In the genomic region with DNA sequence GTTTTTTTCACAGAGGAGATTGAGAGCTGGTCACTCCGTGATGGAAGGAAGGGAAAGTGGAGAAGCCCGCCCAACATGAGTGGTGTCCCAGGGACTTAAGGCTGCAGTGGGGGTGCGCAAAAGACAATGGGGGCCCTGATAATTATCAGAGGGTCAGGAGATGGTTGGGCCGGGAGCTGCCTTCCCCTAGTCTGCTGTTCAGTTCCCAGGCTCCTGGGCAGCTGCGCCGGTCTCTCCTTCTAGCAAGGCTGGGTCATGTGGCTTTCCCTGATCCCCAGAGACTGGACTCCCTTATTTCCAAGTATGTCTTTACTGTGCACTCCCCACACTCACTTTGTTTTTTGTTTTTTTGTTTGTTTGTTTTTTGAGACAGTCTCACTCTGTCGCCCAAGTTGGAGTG, we compare ENCODE assay signal across 33 cellular contexts. TPM values are rescaled to one million over a fixed set of nuclear protein-coding genes. Genes with fewer than 3 reads are reported as not detected.
"Had no signal": no experiment of that assay in that cellular context is flagged by ENCODE, and none has a peak within 500 bp of the region (broad histone marks: within the 10 kb centered on the region; RNA-seq: fewer than 3 reads in every experiment).

No MANE protein-coding gene starts in this region.

- H3K27me3 ChIP-seq: brain microvascular endothelial cell, ovary had no signal

- H3K4me3 Mint-ChIP-seq: activated CD8-positive, alpha-beta T cell treated with anti-CD3 and anti-CD28 coated beads for 36 hours; activated T-cell treated with anti-CD3 and anti-CD28 coated beads, Interleukin-2, amount 50 U/mL, for 4 hours; activated T-helper 17 cell treated with anti-CD3 and anti-CD28 coated beads, Interleukin-2, amount 50 U/mL, for 72 hours; memory B cell; natural killer cell had no signal

- H3K9me3 Mint-ChIP-seq: activated CD8-positive, alpha-beta T cell treated with anti-CD3 and anti-CD28 coated beads for 36 hours; activated T-cell treated with anti-CD3 and anti-CD28 coated beads, Interleukin-2, amount 50 U/mL, for 4 hours; activated T-helper 17 cell treated with anti-CD3 and anti-CD28 coated beads, Interleukin-2, amount 50 U/mL, for 72 hours; memory B cell; natural killer cell had no signal

- H3K27ac ChIP-seq: brain microvascular endothelial cell, neutrophil, ovary, prostate gland, thoracic aorta had no signal

- H3K27ac Mint-ChIP-seq: activated CD8-positive, alpha-beta T cell treated with anti-CD3 and anti-CD28 coated beads for 36 hours; activated T-helper 17 cell treated with anti-CD3 and anti-CD28 coated beads, Interleukin-2, amount 50 U/mL, for 72 hours; memory B cell had no signal

- H3K4me3 ChIP-seq: ovary, prostate gland, smooth muscle cell, thoracic aorta had no signal

- ATAC-seq: activated CD8-positive, alpha-beta T cell treated with anti-CD3 and anti-CD28 coated beads for 36 hours; activated T-cell treated with anti-CD3 and anti-CD28 coated beads, Interleukin-2, amount 50 U/mL, for 4 hours; activated T-helper 17 cell treated with anti-CD3 and anti-CD28 coated beads, Interleukin-2, amount 50 U/mL, for 72 hours; left colon; natural killer cell had no signal

- H3K27me3 Mint-ChIP-seq: activated CD8-positive, alpha-beta T cell treated with anti-CD3 and anti-CD28 coated beads for 36 hours; activated T-helper 17 cell treated with anti-CD3 and anti-CD28 coated beads, Interleukin-2, amount 50 U/mL, for 72 hours had no signal

- DNase-seq: activated CD4-positive, alpha-beta T cell treated with anti-CD3 and anti-CD28 coated beads for 1 hour; activated CD4-positive, alpha-beta T cell treated with anti-CD3 and anti-CD28 coated beads, Interleukin-2, amount 50 U/mL, for 1 hour; activated CD8-positive, alpha-beta T cell treated with anti-CD3 and anti-CD28 coated beads for 36 hours; activated gamma-delta T cell treated with Interleukin-2 at 50 U/mL for 16 hours; activated naive CD4-positive, alpha-beta T cell treated with anti-CD3 and anti-CD28 coated beads, Interleukin-2, amount 50 U/mL, for 16 hours; activated T-cell treated with anti-CD3 and anti-CD28 coated beads, Interleukin-2, amount 50 U/mL, for 4 hours; amniotic stem cell; brain microvascular endothelial cell; caudate nucleus; cortex of kidney; foreskin fibroblast; head of caudate nucleus; hippocampal formation; left colon; natural killer cell; ovary; retina; stimulated activated CD4-positive, alpha-beta T cell treated with anti-CD3 and anti-CD28 coated beads, Interleukin-15, amount 100 ng/mL, for 24 hours; stimulated activated CD4-positive, alpha-beta T cell treated with anti-CD3 and anti-CD28 coated beads, Interleukin-2, amount 100 ng/mL, for 24 hours; stimulated activated naive CD4-positive, alpha-beta T cell treated with Interleukin-2 at 50 U/mL for 16 hours; T-helper 2 cell; trophoblast cell had no signal

- H3K36me3 ChIP-seq: brain microvascular endothelial cell, neutrophil, ovary, prostate gland, thoracic aorta had no signal

- H3K36me3 Mint-ChIP-seq: memory B cell, natural killer cell had no signal

- H3K9me3 ChIP-seq: neutrophil, ovary, prostate gland, thoracic aorta had no signal

RNA-seq across cellular contexts. Expression of a gene that starts 16.2 kb away (rescaled TPM):
- total RNA-seq: activated T-cell treated with anti-CD3 and anti-CD28 coated beads, Interleukin-2, amount 50 U/mL, for 4 hours; activated T-helper 17 cell treated with anti-CD3 and anti-CD28 coated beads, Interleukin-2, amount 50 U/mL, for 72 hours had no signal

RNA-seq across cellular contexts. Expression of a gene that starts 18.6 kb away (rescaled TPM):
- total RNA-seq: activated CD8-positive, alpha-beta T cell treated with anti-CD3 and anti-CD28 coated beads for 36 hours; activated T-cell treated with anti-CD3 and anti-CD28 coated beads, Interleukin-2, amount 50 U/mL, for 4 hours; activated T-helper 17 cell treated with anti-CD3 and anti-CD28 coated beads, Interleukin-2, amount 50 U/mL, for 72 hours; endothelial cell of umbilical vein had no signal

RNA-seq across cellular contexts. Expression of a gene that starts 53.9 kb away (rescaled TPM):
- total RNA-seq: activated T-cell treated with anti-CD3 and anti-CD28 coated beads, Interleukin-2, amount 50 U/mL, for 4 hours; activated T-helper 17 cell treated with anti-CD3 and anti-CD28 coated beads, Interleukin-2, amount 50 U/mL, for 72 hours; astrocyte; chondrocyte; endothelial cell of umbilical vein; left colon; lower leg skin; ovary; prostate gland; smooth muscle cell; subcutaneous adipose tissue; thoracic aorta had no signal
